ENCODE assay signal across 8 cellular contexts in genomic region chr2:24920813-24921441, GRCh38. TPM values are rescaled to one million over a fixed set of nuclear protein-coding genes. Genes with fewer than 3 reads are reported as not detected.
DNase-seq lines count a peak whose midpoint lies in the region; ATAC-seq lines count a peak whose summit lies in the region.

No MANE protein-coding gene starts in this region.

- no peaks in the 10 kb centered on the region for H3K27me3 Mint-ChIP-seq in stimulated activated naive B cell treated with anti-CD40 and anti-IgM and Interleukin-4, amounts not matched to agents 10 μg/mL and 1 μg/mL and 100 μg/mL, for 72 hours

- peaks cover 7% of the 10 kb centered on the region for H3K36me3 ChIP-seq in iPS-15b (ENCODE audit: control insufficient read depth, insufficient read depth, low read length)

- no peaks in the 10 kb centered on the region for H3K9me3 ChIP-seq in iPS-15b (ENCODE audit: control insufficient read depth, insufficient read depth, low read length)

- peaks cover 8% of the 10 kb centered on the region for H3K27me3 ChIP-seq in iPS-15b (ENCODE audit: control insufficient read depth, insufficient read depth, low read length)

- H3K9me3 Mint-ChIP-seq in stimulated activated naive B cell treated with anti-CD40 and anti-IgM and Interleukin-4, amounts not matched to agents 10 μg/mL and 1 μg/mL and 100 μg/mL, for 72 hours, result no peaks in the 10 kb centered on the region

- no peak overlapping the region for H3K9ac ChIP-seq in iPS-15b (ENCODE audit: low read depth, low read length)

- peak overlapping the region; percentile 59 for H3K4me3 ChIP-seq in Jurkat, Clone E6-1 (ENCODE audit: low read length)
- peak overlapping the region; percentile 56 for H3K4me3 ChIP-seq in iPS-15b (ENCODE audit: low read depth, low read length)

- ATAC-seq in stimulated activated naive B cell treated with anti-CD40 and anti-IgM and Interleukin-4, amounts not matched to agents 10 μg/mL and 1 μg/mL and 100 μg/mL, for 72 hours (replicated peaks), result no peak
- no peak for ATAC-seq in GM21447 (IDR thresholded peaks at IDR 0.05; ENCODE audit: unreplicated experiment)
- ATAC-seq in HG03097 (IDR thresholded peaks at IDR 0.05; ENCODE audit: low FRiP score, unreplicated experiment), result no peak

- no peak overlapping the region for H3K27ac Mint-ChIP-seq in stimulated activated naive B cell treated with anti-CD40 and anti-IgM and Interleukin-4, amounts not matched to agents 10 μg/mL and 1 μg/mL and 100 μg/mL, for 72 hours

- H3K4me1 ChIP-seq in iPS-15b (ENCODE audit: control insufficient read depth, insufficient read depth, low read length), result no peaks in the 10 kb centered on the region

- H3K36me3 Mint-ChIP-seq in stimulated activated naive B cell treated with anti-CD40 and anti-IgM and Interleukin-4, amounts not matched to agents 10 μg/mL and 1 μg/mL and 100 μg/mL, for 72 hours, result peaks cover 2 to 9% of the 10 kb centered on the region in 2 donors

- peaks cover 25 to 31% of the 10 kb centered on the region in 2 donors for H3K4me1 Mint-ChIP-seq in stimulated activated naive B cell treated with anti-CD40 and anti-IgM and Interleukin-4, amounts not matched to agents 10 μg/mL and 1 μg/mL and 100 μg/mL, for 72 hours

- peak overlapping the region; percentile 77 for H3K4me3 Mint-ChIP-seq in stimulated activated naive B cell treated with anti-CD40 and anti-IgM and Interleukin-4, amounts not matched to agents 10 μg/mL and 1 μg/mL and 100 μg/mL, for 72 hours

- DNase-seq in DMS79 treated with DMSO at 0.1 percent for 48 hours (lab: John Stamatoyannopoulos, UW), result peak; percentile 35
- DNase-seq in DMS79 (lab: John Stamatoyannopoulos, UW), result no peak
- peak; percentile 27 for DNase-seq in Jurkat, Clone E6-1 (ENCODE audit: low read depth, low spot score)
- DNase-seq in activated CD4-positive, alpha-beta T cell treated with anti-CD3 and anti-CD28 coated beads, Interleukin-2, amount 50 U/mL, for 48 hours, result peak; percentile 19 to 40
- DNase-seq in stimulated activated naive B cell treated with anti-CD40 and anti-IgM and Interleukin-4, amounts not matched to agents 10 μg/mL and 1 μg/mL and 100 μg/mL, for 72 hours, result no peak

RNA-seq across cellular contexts. Expression of gene ADCY3, which starts 0.9 kb away (rescaled TPM):
- 31.8 TPM for polyA plus RNA-seq in Jurkat, Clone E6-1 (2012; ENCODE audit: insufficient read depth, insufficient read length)

RNA-seq across cellular contexts. Expression of gene DNAJC27, which starts 50.8 kb away (rescaled TPM):
- 4.0 TPM for polyA plus RNA-seq in Jurkat, Clone E6-1 (2012; ENCODE audit: insufficient read depth, insufficient read length)

Comparison
In these comparisons a context has a peak if more than half of its experiments do, and no peak if none do; other contexts are left out.
1. DNase-seq: peak in DMS79 treated with DMSO at 0.1 percent for 48 hours (single experiment), Jurkat, Clone E6-1 (single experiment) and activated CD4-positive, alpha-beta T cell treated with anti-CD3 and anti-CD28 coated beads, Interleukin-2, amount 50 U/mL, for 48 hours (2 of 2); none in DMS79 (single experiment) and stimulated activated naive B cell treated with anti-CD40 and anti-IgM and Interleukin-4, amounts not matched to agents 10 μg/mL and 1 μg/mL and 100 μg/mL, for 72 hours (single experiment).